11 cellular contexts compared by ENCODE assay signal in genomic region chr17:20315821-20316220, GRCh38.
"Had no signal": no experiment of that assay in that cellular context is flagged by ENCODE, and none has a peak within 500 bp of the region (broad histone marks: within the 10 kb centered on the region; RNA-seq: fewer than 3 reads in every experiment).

No MANE protein-coding gene starts in this region.

- H2AFZ ChIP-seq: neural progenitor cell had no signal

- H3K4me1 ChIP-seq: neural progenitor cell had no signal

- H3K4me2 ChIP-seq: neural progenitor cell had no signal

- H3K9me3 ChIP-seq: esophagus muscularis mucosa, stomach had no signal

- DNase-seq: activated CD4-positive, alpha-beta T cell treated with anti-CD3 and anti-CD28 coated beads, Interleukin-2, amount 50 U/mL, for 1 hour; activated CD8-positive, alpha-beta memory T cell treated with anti-CD3 and anti-CD28 coated beads, Interleukin-2, amount 10 ng/mL, durations not matched to agents 7 days and 5 days; activated gamma-delta T cell; activated naive CD8-positive, alpha-beta T cell treated with anti-CD3 and anti-CD28 coated beads for 36 hours; activated T-cell treated with anti-CD3 and anti-CD28 coated beads, Interleukin-2, amount 50 U/mL, for 24 hours; glutamatergic neuron; left ventricle myocardium superior; small intestine; stomach had no signal

- H3K4me3 ChIP-seq: esophagus muscularis mucosa, neural progenitor cell, stomach had no signal

- H3K9ac ChIP-seq: neural progenitor cell had no signal

- H3K27me3 ChIP-seq: esophagus muscularis mucosa, neural progenitor cell had no signal

- H3K27ac ChIP-seq: esophagus muscularis mucosa, neural progenitor cell, stomach had no signal

- ATAC-seq: activated CD8-positive, alpha-beta memory T cell treated with anti-CD3 and anti-CD28 coated beads, Interleukin-2, amount 10 ng/mL, durations not matched to agents 7 days and 5 days; left ventricle myocardium superior had no signal

- H3K36me3 ChIP-seq: neural progenitor cell had no signal
